8 cellular contexts compared by ENCODE assay signal in the genomic region with DNA sequence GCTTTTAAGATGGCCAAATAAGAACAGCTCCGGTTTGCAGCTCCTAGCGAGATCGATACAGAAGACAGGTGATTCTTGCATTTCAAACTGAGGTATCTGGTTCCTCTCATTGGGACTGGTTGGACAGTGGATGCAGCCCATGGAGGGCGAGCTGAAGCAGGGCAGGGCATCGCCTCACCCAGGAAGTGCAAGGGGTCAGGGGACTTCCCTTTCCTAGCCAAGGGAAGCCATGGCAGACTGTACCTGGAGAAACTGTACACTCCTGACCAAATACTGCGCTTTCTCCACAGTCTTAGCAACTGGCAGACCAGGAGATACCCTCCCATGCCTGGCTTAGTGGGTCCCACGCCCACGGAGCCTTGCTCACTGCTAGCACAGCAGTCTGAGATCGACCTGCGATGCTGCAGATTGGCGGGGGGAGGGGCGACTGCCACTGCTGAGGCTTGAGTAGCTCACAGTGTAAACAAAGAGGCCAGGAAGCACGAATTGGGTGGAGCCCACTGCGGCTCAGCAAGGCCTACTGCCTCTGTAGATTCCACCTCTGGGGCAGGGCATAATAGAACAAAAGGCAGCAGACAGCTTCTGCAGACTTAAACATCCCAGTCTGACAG. TPM values are rescaled to one million over a fixed set of nuclear protein-coding genes. Genes with fewer than 3 reads are reported as not detected.
DNase-seq lines count a peak whose midpoint lies in the region; FAIRE-seq and TF ChIP-seq lines count a peak whose summit lies in the region.
"Not testable (repeated sequence)": the region's sequence is repeated elsewhere in the genome, so short reads cannot be mapped to it uniquely, and the experiment has no call there.

No MANE protein-coding gene starts in this region.

- peak; percentile 9 for FAIRE-seq in astrocyte (lab: Jason Lieb, UNC)

- not testable (repeated sequence) for TF ChIP-seq CTCF in astrocyte (IDR thresholded peaks at IDR 0.05; ENCODE audit: insufficient read depth, low read depth, low read length); left ventricle myocardium inferior (IDR thresholded peaks at IDR 0.05; ENCODE audit: borderline replicate concordance); stomach (IDR thresholded peaks at IDR 0.05)

- not testable (repeated sequence) for H3K4me1 ChIP-seq in astrocyte (ENCODE audit: insufficient read depth, low read length); left ventricle myocardium inferior
- H3K4me1 ChIP-seq in stomach, result peaks cover 0 to 27% (median 17%) of the 10 kb centered on the region in 4 donors

- not testable (repeated sequence) for H3K27ac ChIP-seq in astrocyte (ENCODE audit: low read depth, low read length); left ventricle myocardium inferior (replicated peaks)
- peak overlapping the region in 1 of 5 donors; percentile 21 for H3K27ac ChIP-seq in stomach

- 37 to 87% (median 40%) methylated on average over 6 to 14 of the region's 14 CpGs for WGBS in stomach, 5 donors

- peak overlapping the region; percentile 39 for H2AFZ ChIP-seq in astrocyte (ENCODE audit: low read depth, low read length)

- not testable (repeated sequence) for H3K79me2 ChIP-seq in astrocyte (ENCODE audit: insufficient read depth, low read length)

- intact Hi-C loops in left ventricle myocardium inferior (cut with micrococcal nuclease); stomach (cut with DNase I; ENCODE audit: low total_unique reads): not testable (repeated sequence)

- not testable (repeated sequence) for H3K4me3 Mint-ChIP-seq in astrocyte (ENCODE audit: unreplicated experiment)

- not testable (repeated sequence) for H3K9me3 ChIP-seq in astrocyte (ENCODE audit: insufficient read depth, low read depth, low read length); left ventricle myocardium inferior (replicated peaks); stomach

- peaks cover 32% of the 10 kb centered on the region for H3K9me3 Mint-ChIP-seq in astrocyte (ENCODE audit: unreplicated experiment)

- DNase-seq in ELR (ENCODE audit: low read depth), result peak; percentile 46
- peak; percentile 35 for DNase-seq in NCI-H2196 (lab: John Stamatoyannopoulos, UW; ENCODE audit: unreplicated experiment)
- peak in 4 of 5 donors; percentile 25 to 82 (median 44) for DNase-seq in T-helper 1 cell
- DNase-seq in activated CD8-positive, alpha-beta memory T cell treated with anti-CD3 and anti-CD28 coated beads, Interleukin-2, amount 50 U/mL, for 4 hours, result peak; percentile 28
- DNase-seq in astrocyte (ENCODE audit: low read depth), result peak; percentile 25
- peak; percentile 32 for DNase-seq in left ventricle myocardium inferior
- peak; percentile 51 for DNase-seq in renal cortical epithelial cell (ENCODE audit: low read depth)
- DNase-seq in stomach, result peak; percentile 73

- TF ChIP-seq POLR2A in stomach (IDR thresholded peaks at IDR 0.05), result not testable (repeated sequence)

- not testable (repeated sequence) for H3K27me3 ChIP-seq in astrocyte (ENCODE audit: insufficient read depth, low read length); left ventricle myocardium inferior (ENCODE audit: low read depth); stomach

- peak overlapping the region; percentile 30 for H3K4me2 ChIP-seq in astrocyte (ENCODE audit: low read length)

- not testable (repeated sequence) for TF ChIP-seq EP300 in stomach (IDR thresholded peaks at IDR 0.05)

- H3K36me3 ChIP-seq in astrocyte (ENCODE audit: insufficient read depth, low read length); left ventricle myocardium inferior; stomach: not testable (repeated sequence)

- not testable (repeated sequence) for H3K9ac ChIP-seq in astrocyte (ENCODE audit: low read length)

- H3K27ac Mint-ChIP-seq in astrocyte (ENCODE audit: unreplicated experiment), result not testable (repeated sequence)

- H3K4me3 ChIP-seq in astrocyte (ENCODE audit: insufficient read depth, low read depth, low read length); left ventricle myocardium inferior; stomach: not testable (repeated sequence)

- not testable (repeated sequence) for H4K20me1 ChIP-seq in astrocyte (ENCODE audit: insufficient read depth, low read length)

- not testable (repeated sequence) for H3K36me3 Mint-ChIP-seq in astrocyte (ENCODE audit: low read depth, unreplicated experiment)

- not testable (repeated sequence) for H3K4me1 Mint-ChIP-seq in astrocyte (ENCODE audit: low read depth, unreplicated experiment)

- H3K27me3 Mint-ChIP-seq in astrocyte (ENCODE audit: low read depth, unreplicated experiment), result not testable (repeated sequence)

RNA-seq across cellular contexts. Expression of a gene that starts 11.3 kb away (rescaled TPM):
- total RNA-seq in astrocyte (106 TPM in 2 replicates), left ventricle myocardium inferior (75.4 TPM), renal cortical epithelial cell (18.4 and 54.5 TPM in 2 replicates), stomach (100 to 1,000 TPM in 1 of 5 donors, 10 to 100 TPM in 4; 42.9 to 116 (median 54.8) TPM)
- 10 to 100 TPM; 18.8 to 31.5 (median 26.3) TPM for polyA plus RNA-seq in stomach
